Comparison of ENCODE assay signal across 11 cellular contexts in the genomic region with DNA sequence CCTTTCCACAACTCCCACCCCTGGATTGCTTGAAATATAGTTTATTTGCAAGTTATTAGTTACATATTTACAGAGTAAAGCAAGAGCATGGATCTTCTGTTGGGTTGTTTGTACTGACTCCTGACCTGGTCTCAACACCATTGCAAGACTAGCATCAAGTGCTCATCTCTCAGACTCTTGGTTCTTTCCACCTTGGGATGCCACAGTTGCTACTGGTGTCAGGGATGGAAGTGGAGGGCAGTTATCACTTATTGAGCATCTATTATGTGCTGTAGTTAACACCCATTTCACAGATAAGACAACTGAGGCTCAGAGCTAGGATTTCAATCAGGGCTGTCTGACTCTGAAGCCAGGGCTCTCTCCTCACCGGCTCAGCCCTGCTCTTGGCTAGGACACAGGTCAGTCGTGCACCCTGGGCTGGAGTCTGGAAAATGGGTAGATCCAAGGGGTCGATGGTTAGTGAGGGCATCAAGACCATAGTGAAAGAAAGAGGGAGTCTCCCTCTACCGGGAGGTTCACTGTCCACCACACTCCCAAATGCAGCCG. TPM values are rescaled to one million over a fixed set of nuclear protein-coding genes. Genes with fewer than 3 reads are reported as not detected.
DNase-seq lines count a peak whose midpoint lies in the region; ATAC-seq, FAIRE-seq and TF ChIP-seq lines count a peak whose summit lies in the region.
"Had no signal": no experiment of that assay in that cellular context is flagged by ENCODE, and none has a peak within 500 bp of the region (broad histone marks: within the 10 kb centered on the region; RNA-seq: fewer than 3 reads in every experiment).

No MANE protein-coding gene starts in this region.

- no peak overlapping the region for H3K27ac ChIP-seq in kidney (ENCODE audit: low read depth in 2 of 2, low read length in 2 of 2)
- H3K27ac ChIP-seq in subcutaneous abdominal adipose tissue (ENCODE audit: low read depth, low read length), result no peak overlapping the region

- no peak overlapping the region for H3K27ac Mint-ChIP-seq in activated CD8-positive, alpha-beta memory T cell treated with anti-CD3 and anti-CD28 coated beads, Interleukin-2, amount 10 ng/mL, durations not matched to agents 7 days and 5 days
- H3K27ac Mint-ChIP-seq: CD4-positive, alpha-beta T cell had no signal

- H3K9me3 Mint-ChIP-seq in activated CD8-positive, alpha-beta memory T cell treated with anti-CD3 and anti-CD28 coated beads, Interleukin-2, amount 10 ng/mL, durations not matched to agents 7 days and 5 days (ENCODE audit: low read depth), result peaks cover 4% of the 10 kb centered on the region
- H3K9me3 Mint-ChIP-seq: CD4-positive, alpha-beta T cell had no signal

- in situ Hi-C loops in astrocyte of the cerebellum (cut with HindIII; ENCODE audit: low sequenced_read_pairs), result no loop called here

- H3K4me3 ChIP-seq in astrocyte of the cerebellum (ENCODE audit: low read depth, low read length) (peak overlapping the region; percentile 60), kidney (ENCODE audit: low read length in 2 of 2) (peak overlapping the region; percentile 21 to 38), subcutaneous abdominal adipose tissue (ENCODE audit: low read depth in 1 of 5, low read length in 5 of 5) (peak overlapping the region in 4 of 5 donors; percentile 14 to 57 (median 44))

- FAIRE-seq in kidney (lab: Jason Lieb, UNC), result no peak

- DNase-seq in activated CD8-positive, alpha-beta memory T cell treated with anti-CD3 and anti-CD28 coated beads, Interleukin-2, amount 10 ng/mL, durations not matched to agents 7 days and 5 days, result no peak
- DNase-seq in activated CD8-positive, alpha-beta memory T cell treated with anti-CD3 and anti-CD28 coated beads for 24 hours, result no peak
- DNase-seq in astrocyte of the cerebellum (ENCODE audit: low read depth) (no peak), kidney (no peak)
- no peak for DNase-seq in stimulated activated naive CD4-positive, alpha-beta T cell (lab: John Stamatoyannopoulos, UW)
- DNase-seq in NK-92 treated with Interleukin-12 subunit alpha and Interleukin-12 subunit beta, amount 100 ng/mL, for 24 hours (lab: John Stamatoyannopoulos, UW), result no peak
- DNase-seq: CD4-positive, alpha-beta T cell; NCI-H526 treated with DMSO at 0.1 percent for 48 hours; stimulated activated CD4-positive, alpha-beta T cell treated with anti-CD3 and anti-CD28 coated beads, Interleukin-4, amount 100 ng/mL, for 4 hours had no signal

- peaks cover 16 to 37% (median 31%) of the 10 kb centered on the region in 5 donors for H3K27me3 ChIP-seq in subcutaneous abdominal adipose tissue (ENCODE audit: control insufficient read depth in 5 of 5, insufficient read depth in 4 of 5, low read length in 5 of 5)

- intact Hi-C loops in kidney (cut with DNase I), result no loop called here

- H3K9me3 ChIP-seq in kidney (ENCODE audit: control insufficient read depth in 1 of 2, low read length in 2 of 2) (no peaks in the 10 kb centered on the region), subcutaneous abdominal adipose tissue (ENCODE audit: control insufficient read depth in 5 of 5, low read length in 5 of 5) (no peaks in the 10 kb centered on the region)

- no peaks in the 10 kb centered on the region for H3K36me3 ChIP-seq in kidney (ENCODE audit: control insufficient read depth in 1 of 2, insufficient read depth in 2 of 2, low read length in 2 of 2)
- no peaks in the 10 kb centered on the region for H3K36me3 ChIP-seq in subcutaneous abdominal adipose tissue (ENCODE audit: control insufficient read depth in 5 of 5, insufficient read depth in 5 of 5, low read length in 5 of 5)

- H3K27me3 Mint-ChIP-seq in activated CD8-positive, alpha-beta memory T cell treated with anti-CD3 and anti-CD28 coated beads, Interleukin-2, amount 10 ng/mL, durations not matched to agents 7 days and 5 days, result peaks cover 54% of the 10 kb centered on the region

- peaks cover 0 to 6% of the 10 kb centered on the region in 2 donors for H3K4me1 ChIP-seq in kidney (ENCODE audit: control insufficient read depth in 1 of 2, insufficient read depth in 1 of 2, low read depth in 1 of 2, low read length in 2 of 2)
- peaks cover 0 to 15% (median 12%) of the 10 kb centered on the region in 5 donors for H3K4me1 ChIP-seq in subcutaneous abdominal adipose tissue (ENCODE audit: control insufficient read depth in 5 of 5, insufficient read depth in 5 of 5, low read length in 5 of 5)

- H3K4me3 Mint-ChIP-seq in activated CD8-positive, alpha-beta memory T cell treated with anti-CD3 and anti-CD28 coated beads, Interleukin-2, amount 10 ng/mL, durations not matched to agents 7 days and 5 days, result peak overlapping the region; percentile 59
- H3K4me3 Mint-ChIP-seq: CD4-positive, alpha-beta T cell had no signal

- H3K9ac ChIP-seq in kidney (ENCODE audit: low read length in 2 of 2), result no peak overlapping the region
- H3K9ac ChIP-seq in subcutaneous abdominal adipose tissue (ENCODE audit: low read length in 5 of 5), result no peak overlapping the region

- no peak for ATAC-seq in activated CD8-positive, alpha-beta memory T cell treated with anti-CD3 and anti-CD28 coated beads, Interleukin-2, amount 10 ng/mL, durations not matched to agents 7 days and 5 days
- no peak for ATAC-seq in HG02840 (IDR thresholded peaks at IDR 0.05; ENCODE audit: low FRiP score, unreplicated experiment)

- TF ChIP-seq CTCF in astrocyte of the cerebellum (IDR thresholded peaks at IDR 0.05; ENCODE audit: low read depth, low read length, missing control alignments) (peak; percentile 45), kidney (IDR thresholded peaks at IDR 0.05; ENCODE audit: borderline replicate concordance, extremely low read depth, insufficient read depth) (no peak)

- H3K4me1 Mint-ChIP-seq in activated CD8-positive, alpha-beta memory T cell treated with anti-CD3 and anti-CD28 coated beads, Interleukin-2, amount 10 ng/mL, durations not matched to agents 7 days and 5 days, result peaks cover 19% of the 10 kb centered on the region

- no peaks in the 10 kb centered on the region for H3K36me3 Mint-ChIP-seq in activated CD8-positive, alpha-beta memory T cell treated with anti-CD3 and anti-CD28 coated beads, Interleukin-2, amount 10 ng/mL, durations not matched to agents 7 days and 5 days

- CTCF ChIA-PET in activated CD8-positive, alpha-beta memory T cell treated with anti-CD3 and anti-CD28 coated beads, Interleukin-2, amount 10 ng/mL, durations not matched to agents 7 days and 5 days (lab: Charles Lee), result no interaction called here

RNA-seq across cellular contexts. Expression of gene ADAMTS14, which starts 0.6 kb away (rescaled TPM):
- under 1 TPM; 0.15 to 0.19 TPM for total RNA-seq in activated CD8-positive, alpha-beta memory T cell treated with anti-CD3 and anti-CD28 coated beads, Interleukin-2, amount 10 ng/mL, durations not matched to agents 7 days and 5 days
- total RNA-seq in kidney, result 0.47 TPM
- not detected for polyA plus RNA-seq in kidney (ENCODE audit: insufficient read depth, low read depth, low replicate concordance)
- total RNA-seq: CD4-positive, alpha-beta T cell had no signal
